In the genomic region with DNA sequence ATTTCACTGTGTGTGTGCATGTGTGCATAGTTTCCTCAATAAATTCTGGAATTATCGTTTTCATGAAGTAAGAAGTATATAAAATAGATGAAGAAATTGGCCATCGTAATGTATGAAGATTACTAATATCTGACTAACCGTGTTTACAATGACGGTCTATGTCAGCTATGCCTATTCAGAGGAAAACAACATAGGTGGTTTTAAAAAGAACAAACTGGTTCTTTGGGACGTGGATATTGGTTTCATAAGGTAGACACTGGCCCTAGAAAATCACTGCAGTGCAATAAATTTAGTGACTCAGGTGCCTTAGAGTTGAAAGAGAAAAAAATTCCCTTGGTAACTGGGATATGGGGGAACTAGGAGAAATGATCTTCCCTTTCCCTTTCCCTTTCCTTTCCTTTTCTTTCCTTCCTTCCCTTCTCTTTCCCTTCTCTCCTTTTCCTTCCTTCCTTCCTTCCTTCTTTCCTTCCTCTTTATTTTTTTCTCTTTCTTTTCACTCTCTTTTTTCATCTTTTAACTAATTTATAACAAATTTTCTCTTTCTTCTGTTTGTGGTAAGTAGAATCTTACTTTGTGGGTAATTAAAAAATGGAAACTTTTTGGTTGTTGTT, we compare ENCODE assay signal across 20 cellular contexts. TPM values are rescaled to one million over a fixed set of nuclear protein-coding genes. Genes with fewer than 3 reads are reported as not detected.
DNase-seq lines count a peak whose midpoint lies in the region; ATAC-seq and TF ChIP-seq lines count a peak whose summit lies in the region.
"Had no signal": no experiment of that assay in that cellular context is flagged by ENCODE, and none has a peak within 500 bp of the region (broad histone marks: within the 10 kb centered on the region; RNA-seq: fewer than 3 reads in every experiment).

No MANE protein-coding gene starts in this region.

- no peaks in the 10 kb centered on the region; the same call in 1 of the 2 replicates for H3K4me1 ChIP-seq in HEK293 (ENCODE audit: control insufficient read depth, insufficient read depth, low read length)
- H3K4me1 ChIP-seq in foreskin keratinocyte: peaks cover 7% of the 10 kb centered on the region

- DNase-seq in RWPE1 (ENCODE audit: low spot score) (peak; percentile 66), epithelial cell of esophagus (ENCODE audit: low read depth) (peak; percentile 83), foreskin keratinocyte (peak in 1 of 2 donors; percentile 55), retina (no peak), OCI-M2 (lab: John Stamatoyannopoulos, UW; ENCODE audit: unreplicated experiment) (no peak), Ammon's horn (ENCODE audit: low spot score) (no peak)
- DNase-seq: ACHN; CD4-positive, alpha-beta memory T cell; DMS153; DMS79; GDM1; GOT3; H7; IMR-90 had no signal

- no peaks in the 10 kb centered on the region for H3K9me3 ChIP-seq in HEK293 (ENCODE audit: control insufficient read depth, insufficient read depth, low read depth, low read length)
- H3K9me3 ChIP-seq: BLaER1 had no signal

- TF ChIP-seq CTCF in HEK293 (tag by site-specific recombination; IDR thresholded peaks at IDR 0.05) (no peak), RWPE1 (conservative IDR thresholded peaks at IDR 0.05; ENCODE audit: low read depth) (no peak), epithelial cell of esophagus (IDR thresholded peaks at IDR 0.05; ENCODE audit: insufficient read depth, low read depth, low read length, missing control alignments) (no peak), foreskin keratinocyte (conservative IDR thresholded peaks at IDR 0.05) (no peak)

- CTCF ChIA-PET in HEK293 (lab: Yijun Ruan, JAX): no interaction called here
- CTCF ChIA-PET in RWPE1 (lab: Yijun Ruan, JAX): no interaction called here

- H3K36me3 ChIP-seq in HEK293 (ENCODE audit: control insufficient read depth in 2 of 2, insufficient read depth in 1 of 2, low read length in 2 of 2): no peaks in the 10 kb centered on the region
- H3K36me3 ChIP-seq: BLaER1 had no signal

- POLR2A ChIA-PET in HEK293 (lab: Yijun Ruan, JAX): no interaction called here
- POLR2A ChIA-PET in RWPE1 (lab: Yijun Ruan, JAX; ENCODE audit: low non-redundant PET): no interaction called here

- peak; percentile 87 for ATAC-seq in foreskin keratinocyte
- no peak for ATAC-seq in HG03571 (IDR thresholded peaks at IDR 0.05; ENCODE audit: unreplicated experiment)
- ATAC-seq: K562 had no signal

- H3K27me3 ChIP-seq in foreskin keratinocyte: no peaks in the 10 kb centered on the region
- H3K27me3 ChIP-seq: BLaER1 had no signal

- no peak overlapping the region for H3K27ac ChIP-seq in HEK293 (ENCODE audit: extremely low read depth, low read depth, low read length)
- H3K27ac ChIP-seq in RWPE1: no peak overlapping the region
- peak overlapping the region; percentile 11 for H3K27ac ChIP-seq in foreskin keratinocyte
- H3K27ac ChIP-seq: BLaER1, HL-60 had no signal

- H3K4me3 ChIP-seq in HEK293 (ENCODE audit: low read depth, low read length) (no peak overlapping the region), epithelial cell of esophagus (ENCODE audit: low read length) (no peak overlapping the region)
- H3K4me3 ChIP-seq: BLaER1, K562 had no signal

TF ChIP-seq in HEK293, 187 proteins besides CTCF, POLR2A, EP300 and RAD21:
- TF ChIP-seq PRDM1 (tag by site-specific recombination; IDR thresholded peaks at IDR 0.05): peak; percentile 94
- no peak for TF ChIP-seq ZNF530 (tag by site-specific recombination; IDR thresholded peaks at IDR 0.05; ENCODE audit: low read depth)
- TF ChIP-seq ZNF391 (tag by site-specific recombination; IDR thresholded peaks at IDR 0.05; ENCODE audit: borderline replicate concordance, low read depth): no peak
- no peak for TF ChIP-seq ZNF776 (tag by site-specific recombination; IDR thresholded peaks at IDR 0.05; ENCODE audit: borderline replicate concordance)

RNA-seq across cellular contexts. Expression of gene MAP2, which starts 36.4 kb away (rescaled TPM):
- total RNA-seq in foreskin keratinocyte: 7.4 and 9.1 TPM in 2 replicates
- 3.1 and 3.6 TPM in 2 replicates for polyA plus RNA-seq in foreskin keratinocyte
- polyA plus RNA-seq: CD14-positive monocyte, K562 had no signal

Comparison
In these comparisons a context has a peak if more than half of its experiments do, and no peak if none do; other contexts are left out.
1. DNase-seq: peak in RWPE1 (single experiment) and epithelial cell of esophagus (single experiment); none in retina (single experiment), OCI-M2 (single experiment) and Ammon's horn (single experiment).